ENCODE assay signal across 20 cellular contexts in the genomic region with DNA sequence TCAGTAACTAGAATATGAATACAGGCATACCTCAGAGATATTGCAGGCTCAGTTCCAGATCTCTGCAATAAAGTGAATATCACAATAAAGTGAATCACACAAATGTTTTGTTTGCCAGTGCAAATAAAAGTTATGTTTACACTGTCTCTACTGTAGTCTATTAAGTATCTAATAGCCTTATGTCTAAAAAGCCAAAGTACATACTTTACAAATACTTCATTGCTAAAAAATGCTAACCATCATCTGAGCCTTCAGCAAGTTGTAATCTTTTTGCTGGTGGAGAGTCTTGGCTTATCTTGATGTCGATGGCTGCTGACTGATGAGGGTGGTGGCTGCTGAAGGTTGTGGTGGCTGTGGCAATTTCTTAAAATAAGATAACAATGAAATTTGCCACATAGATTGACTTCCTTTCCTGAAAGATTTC.
DNase-seq lines count a peak whose midpoint lies in the region; ATAC-seq and TF ChIP-seq lines count a peak whose summit lies in the region.
"Had no signal": no experiment of that assay in that cellular context is flagged by ENCODE, and none has a peak within 500 bp of the region (broad histone marks: within the 10 kb centered on the region; RNA-seq: fewer than 3 reads in every experiment).

No MANE protein-coding gene starts in this region.

- no peak for TF ChIP-seq POLR2A in esophagus squamous epithelium (IDR thresholded peaks at IDR 0.05)

- ATAC-seq in left lung (peak; percentile 57), HG03520 (IDR thresholded peaks at IDR 0.05; ENCODE audit: unreplicated experiment) (no peak)
- ATAC-seq: left ventricle myocardium superior; Right ventricle myocardium inferior; stimulated activated naive B cell treated with anti-CD40 and anti-IgM and Interleukin-4, amounts not matched to agents 10 μg/mL and 1 μg/mL and 100 μg/mL, for 72 hours had no signal

- peak; percentile 35 for DNase-seq in A172 (ENCODE audit: low spot score)
- peak; percentile 8 for DNase-seq in HS-27A (ENCODE audit: low read depth)
- peak; percentile 73 for DNase-seq in amniotic epithelial cell (ENCODE audit: low read depth)
- no peak for DNase-seq in left lung
- DNase-seq in esophagus squamous epithelium (lab: John Stamatoyannopoulos, UW), result no peak
- DNase-seq in amniotic stem cell (lab: John Stamatoyannopoulos, UW), result no peak
- DNase-seq in AG08396 (ENCODE audit: low spot score), result no peak
- DNase-seq: activated CD4-positive, alpha-beta T cell treated with anti-CD3 and anti-CD28 coated beads, Interleukin-2, amount 10 ng/mL, durations not matched to agents 7 days and 5 days; activated naive CD4-positive, alpha-beta T cell; effector memory CD4-positive, alpha-beta T cell; Karpas-422; left ventricle myocardium superior; naive B cell; NCI-H1417 treated with DMSO at 0.1 percent for 48 hours; NCI-H2227 treated with DMSO at 0.1 percent for 48 hours; NK-92 treated with Interleukin-12 subunit alpha and Interleukin-12 subunit beta, amount 100 ng/mL, for 24 hours; stimulated activated naive B cell treated with anti-CD40 and anti-IgM and Interleukin-4, amounts not matched to agents 10 μg/mL and 1 μg/mL and 100 μg/mL, for 72 hours; upper lobe of left lung had no signal

- H3K4me3 ChIP-seq in left lung, result no peak overlapping the region
- no peak overlapping the region for H3K4me3 ChIP-seq in esophagus squamous epithelium
- H3K4me3 ChIP-seq: upper lobe of left lung had no signal

- H3K27ac ChIP-seq in left lung, result no peak overlapping the region
- no peak overlapping the region for H3K27ac ChIP-seq in esophagus squamous epithelium
- H3K27ac ChIP-seq: upper lobe of left lung had no signal

- WGBS in esophagus squamous epithelium, 2 donors, result 33 to 50% methylated on average over 1 of the region's 1 CpG

- intact Hi-C loops in left lung (cut with DNase I), result no loop called here
- intact Hi-C loops in esophagus squamous epithelium (cut with DNase I), result no loop called here

- no peaks in the 10 kb centered on the region for H3K27me3 ChIP-seq in left lung
- H3K27me3 ChIP-seq in esophagus squamous epithelium, result no peaks in the 10 kb centered on the region
- H3K27me3 ChIP-seq: upper lobe of left lung had no signal

- peaks cover 4 to 5% of the 10 kb centered on the region in 2 donors for H3K4me1 ChIP-seq in left lung
- H3K4me1 ChIP-seq in esophagus squamous epithelium, result no peaks in the 10 kb centered on the region

- H3K36me3 ChIP-seq in left lung, result peaks cover 0 to 51% of the 10 kb centered on the region in 2 donors
- H3K36me3 ChIP-seq in esophagus squamous epithelium, result peaks cover 0 to 34% (median 0%) of the 10 kb centered on the region in 3 donors

- TF ChIP-seq CTCF in left lung (IDR thresholded peaks at IDR 0.05), result no peak
- TF ChIP-seq CTCF in esophagus squamous epithelium (IDR thresholded peaks at IDR 0.05), result no peak

- H3K9me3 ChIP-seq in left lung (no peaks in the 10 kb centered on the region), esophagus squamous epithelium (no peaks in the 10 kb centered on the region)
- H3K9me3 ChIP-seq: upper lobe of left lung had no signal

Comparison
In these comparisons a context has a peak if more than half of its experiments do, and no peak if none do; other contexts are left out.
1. DNase-seq: peak in A172 (single experiment), HS-27A (single experiment) and amniotic epithelial cell (single experiment); none in left lung (0 of 2), esophagus squamous epithelium (single experiment), amniotic stem cell (single experiment) and AG08396 (single experiment).